1 cellular context compared by ENCODE assay signal in genomic region chr7:102119925-102120324, GRCh38.
TF ChIP-seq lines count a peak whose summit lies in the region.

No MANE protein-coding gene starts in this region.

TF ChIP-seq in GM23338, 12 proteins besides CTCF, POLR2A, EP300 and RAD21:
- TF ChIP-seq ETS1 (IDR thresholded peaks at IDR 0.05) (no peak), JUNB (IDR thresholded peaks at IDR 0.05; ENCODE audit: unreplicated experiment) (no peak)
TF ChIP-seq in GM23338: peak in this region for 0.
